Comparison of ENCODE assay signal across 27 cellular contexts in the genomic region with DNA sequence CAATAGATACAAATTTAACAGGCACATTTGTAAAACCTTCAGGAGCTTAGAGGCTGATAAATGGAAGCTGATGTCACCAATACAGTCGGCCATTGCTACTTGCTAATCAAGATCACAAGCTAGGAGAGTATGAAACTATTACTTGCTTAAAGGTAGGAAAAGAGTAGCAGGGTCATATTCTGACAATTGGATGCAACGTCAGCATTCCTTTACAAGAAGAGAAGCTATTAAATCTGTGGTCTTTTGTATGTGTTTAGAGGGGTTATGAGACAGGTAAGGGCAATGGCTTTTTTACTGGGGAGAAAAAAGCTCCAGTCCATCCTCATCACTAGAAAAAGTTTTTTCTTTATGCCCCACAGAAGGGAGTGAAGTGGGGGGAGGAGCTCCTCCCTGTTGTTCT. TPM values are rescaled to one million over a fixed set of nuclear protein-coding genes. Genes with fewer than 3 reads are reported as not detected.
"Had no signal": no experiment of that assay in that cellular context is flagged by ENCODE, and none has a peak within 500 bp of the region (broad histone marks: within the 10 kb centered on the region; RNA-seq: fewer than 3 reads in every experiment).

No MANE protein-coding gene starts in this region.

- H3K27me3 Mint-ChIP-seq: activated CD4-positive, alpha-beta T cell treated with anti-CD3 and anti-CD28 coated beads, Interleukin-2, amount 10 ng/mL, durations not matched to agents 7 days and 5 days; dendritic cell treated with granulocyte-macrophage colony-stimulating factor and Interleukin-4, amounts not matched to agents 40 ng/mL and 50 ng/mL, for 4 days; naive thymus-derived CD4-positive, alpha-beta T cell had no signal

- H3K9me3 ChIP-seq: spleen, testis, transverse colon had no signal

- H3K36me3 Mint-ChIP-seq: immature natural killer cell; naive thymus-derived CD4-positive, alpha-beta T cell; neural progenitor cell had no signal

- H3K27ac ChIP-seq: neural progenitor cell, parathyroid adenoma, testis, transverse colon had no signal

- ATAC-seq: left colon, right cardiac atrium, WTC11 had no signal

- H3K4me3 Mint-ChIP-seq: activated CD4-positive, alpha-beta memory T cell treated with anti-CD3 and anti-CD28 coated beads, Interleukin-2, amount 10 ng/mL, durations not matched to agents 7 days and 5 days; activated CD4-positive, alpha-beta T cell treated with anti-CD3 and anti-CD28 coated beads, Interleukin-2, amount 10 ng/mL, durations not matched to agents 7 days and 5 days; dendritic cell treated with granulocyte-macrophage colony-stimulating factor and Interleukin-4, amounts not matched to agents 40 ng/mL and 50 ng/mL, for 4 days; endodermal cell; neural progenitor cell; WTC11 had no signal

- H3K4me1 Mint-ChIP-seq: endodermal cell, neural progenitor cell had no signal

- H3K27me3 ChIP-seq: neural progenitor cell, spleen, testis, transverse colon had no signal

- H3K4me2 ChIP-seq: neural progenitor cell had no signal

- H3K27ac Mint-ChIP-seq: activated CD4-positive, alpha-beta memory T cell treated with anti-CD3 and anti-CD28 coated beads, Interleukin-2, amount 10 ng/mL, durations not matched to agents 7 days and 5 days; activated naive CD4-positive, alpha-beta T cell treated with anti-CD3 and anti-CD28 coated beads for 36 hours; dendritic cell treated with granulocyte-macrophage colony-stimulating factor and Interleukin-4, amounts not matched to agents 40 ng/mL and 50 ng/mL, for 4 days; endodermal cell; WTC11 had no signal

- H3K4me3 ChIP-seq: neural progenitor cell, transverse colon had no signal

- H3K4me1 ChIP-seq: parathyroid adenoma had no signal

- H3K36me3 ChIP-seq: neural progenitor cell, spleen, transverse colon had no signal

- H3K9ac ChIP-seq: neural progenitor cell, parathyroid adenoma had no signal

- H2AFZ ChIP-seq: neural progenitor cell, parathyroid adenoma had no signal

- H3K9me3 Mint-ChIP-seq: activated CD4-positive, alpha-beta memory T cell treated with anti-CD3 and anti-CD28 coated beads, Interleukin-2, amount 10 ng/mL, durations not matched to agents 7 days and 5 days; activated CD4-positive, alpha-beta T cell treated with anti-CD3 and anti-CD28 coated beads, Interleukin-2, amount 10 ng/mL, durations not matched to agents 7 days and 5 days; activated naive CD4-positive, alpha-beta T cell treated with anti-CD3 and anti-CD28 coated beads for 36 hours; dendritic cell treated with granulocyte-macrophage colony-stimulating factor and Interleukin-4, amounts not matched to agents 40 ng/mL and 50 ng/mL, for 4 days; immature natural killer cell; naive thymus-derived CD4-positive, alpha-beta T cell had no signal

- DNase-seq: activated CD4-positive, alpha-beta T cell treated with anti-CD3 and anti-CD28 coated beads for 1 hour; activated effector memory CD4-positive, alpha-beta T cell treated with anti-CD3 and anti-CD28 coated beads, Interleukin-2, amount 50 U/mL, for 16 hours; amygdala; caudate nucleus; endodermal cell; foreskin fibroblast; head of caudate nucleus; hippocampal formation; kidney; left colon; mammary epithelial cell; midbrain; naive thymus-derived CD4-positive, alpha-beta T cell; occipital lobe; right cardiac atrium; spleen; stimulated activated naive CD8-positive, alpha-beta T cell treated with anti-CD3 and anti-CD28 coated beads, Interleukin-15, Interleukin-2, amounts not matched to agents 100 U/mL and 50 U/mL, for 24 hours; testis; transverse colon had no signal

RNA-seq across cellular contexts. Expression of a gene that starts 11.7 kb away (rescaled TPM):
- total RNA-seq: mammary epithelial cell had no signal
- polyA plus RNA-seq: mammary epithelial cell had no signal

RNA-seq across cellular contexts. Expression of a gene that starts 15.7 kb away (rescaled TPM):
- total RNA-seq: endodermal cell, occipital lobe had no signal
